In genomic region chr16:86252596-86252995, GRCh38 we compare ENCODE assay signal across 10 cellular contexts.
DNase-seq lines count a peak whose midpoint lies in the region; ATAC-seq and TF ChIP-seq lines count a peak whose summit lies in the region.
"Had no signal": no experiment of that assay in that cellular context is flagged by ENCODE, and none has a peak within 500 bp of the region (broad histone marks: within the 10 kb centered on the region; RNA-seq: fewer than 3 reads in every experiment).

No MANE protein-coding gene starts in this region.

- in situ Hi-C loops in astrocyte of the cerebellum (cut with HindIII; ENCODE audit: low sequenced_read_pairs), result no loop called here

- H3K79me2 ChIP-seq in DND-41 (ENCODE audit: insufficient read depth, low read length), result no peaks in the 10 kb centered on the region

- H3K27ac Mint-ChIP-seq in HFFc6, result no peak overlapping the region

- peaks cover 4% of the 10 kb centered on the region for H3K4me1 Mint-ChIP-seq in HFFc6 (ENCODE audit: low read depth)

- TF ChIP-seq CTCF in DND-41 (IDR thresholded peaks at IDR 0.05; ENCODE audit: borderline replicate concordance, extremely low read depth, low read length, poor library complexity, severe bottlenecking) (peak; percentile 58), HFFc6 (IDR thresholded peaks at IDR 0.05) (peak; percentile 77), astrocyte of the cerebellum (IDR thresholded peaks at IDR 0.05; ENCODE audit: low read depth, low read length, missing control alignments) (peak; percentile 52), right lobe of liver (IDR thresholded peaks at IDR 0.05) (peak in 3 of 4 donors; percentile 18 to 34 (median 23))

- H3K4me3 ChIP-seq in DND-41 (ENCODE audit: low read depth in 1 of 2, low read length in 2 of 2), result no peak overlapping the region
- no peak overlapping the region for H3K4me3 ChIP-seq in astrocyte of the cerebellum (ENCODE audit: low read depth, low read length)
- no peak overlapping the region for H3K4me3 ChIP-seq in right lobe of liver
- H3K4me3 ChIP-seq: thoracic aorta had no signal

- H3K27me3 Mint-ChIP-seq in HFFc6 (ENCODE audit: insufficient read depth), result peaks cover 38% of the 10 kb centered on the region

- no peaks in the 10 kb centered on the region for H4K20me1 ChIP-seq in DND-41 (ENCODE audit: insufficient read depth, low read length)

- H3K36me3 ChIP-seq in DND-41 (ENCODE audit: insufficient read depth, low read length) (no peaks in the 10 kb centered on the region), right lobe of liver (no peaks in the 10 kb centered on the region)
- H3K36me3 ChIP-seq: thoracic aorta had no signal

- H3K9me3 ChIP-seq in DND-41 (ENCODE audit: insufficient read depth, low read length, severe bottlenecking) (no peaks in the 10 kb centered on the region), right lobe of liver (no peaks in the 10 kb centered on the region)

- WGBS in right lobe of liver (ENCODE audit: insufficient coverage, low coverage, low lambda C conversion rate, missing lambda C conversion rate), result 5% methylated on average over 3 of the region's 6 CpGs

- intact Hi-C loops in right lobe of liver (cut with DNase I), result no loop called here

- peaks cover 6% of the 10 kb centered on the region; the same call in 1 of the 2 replicates for H3K36me3 Mint-ChIP-seq in HFFc6 (ENCODE audit: low read depth)

- TF ChIP-seq POLR2A in right lobe of liver (IDR thresholded peaks at IDR 0.05), result no peak

- H3K4me1 ChIP-seq in DND-41 (ENCODE audit: insufficient read depth, low read length) (no peaks in the 10 kb centered on the region), right lobe of liver (no peaks in the 10 kb centered on the region)

- H3K9ac ChIP-seq in DND-41 (ENCODE audit: low read depth, low read length), result no peak overlapping the region

- H3K9me3 Mint-ChIP-seq in HFFc6, result no peaks in the 10 kb centered on the region; the same call in 1 of the 2 replicates

- no peak overlapping the region for H3K4me2 ChIP-seq in DND-41 (ENCODE audit: insufficient read depth, low read length)

- DNase-seq in DND-41 (peak; percentile 12), HFFc6 (peak; percentile 15), astrocyte of the cerebellum (ENCODE audit: low read depth) (no peak), right lobe of liver (no peak), activated gamma-delta T cell treated with Interleukin-2 at 50 U/mL for 16 hours (no peak), mesenteric fat pad (ENCODE audit: low spot score) (no peak)
- no peak for DNase-seq in activated CD8-positive, alpha-beta memory T cell treated with anti-CD3 and anti-CD28 coated beads, Interleukin-2, amount 50 U/mL, for 48 hours
- DNase-seq in stimulated activated CD4-positive, alpha-beta T cell treated with anti-CD3 and anti-CD28 coated beads, Interleukin-1b, Interleukin-23, amount 100 ng/mL, for 48 hours, result no peak
- DNase-seq: MM.1S had no signal

- ATAC-seq in DND-41 (ENCODE audit: insufficient read depth, low read depth) (no peak), right lobe of liver (peak in 2 of 4 donors; percentile 19 to 37)

- no peak overlapping the region for H2AFZ ChIP-seq in DND-41 (ENCODE audit: low read depth, low read length)

- H3K4me3 Mint-ChIP-seq in HFFc6, result no peak overlapping the region

- H3K27ac ChIP-seq in DND-41 (ENCODE audit: low read length) (no peak overlapping the region), right lobe of liver (no peak overlapping the region)
- H3K27ac ChIP-seq: thoracic aorta had no signal

- H3K27me3 ChIP-seq in DND-41 (ENCODE audit: insufficient read depth, low read length, poor library complexity) (no peaks in the 10 kb centered on the region), right lobe of liver (no peaks in the 10 kb centered on the region)

Comparison
In these comparisons a context has a peak if more than half of its experiments do, and no peak if none do; other contexts are left out.
1. DNase-seq: peak in DND-41 (single experiment) and HFFc6 (single experiment); none in astrocyte of the cerebellum (single experiment), right lobe of liver (0 of 3), activated gamma-delta T cell treated with Interleukin-2 at 50 U/mL for 16 hours (single experiment), mesenteric fat pad (single experiment), activated CD8-positive, alpha-beta memory T cell treated with anti-CD3 and anti-CD28 coated beads, Interleukin-2, amount 50 U/mL, for 48 hours (single experiment) and stimulated activated CD4-positive, alpha-beta T cell treated with anti-CD3 and anti-CD28 coated beads, Interleukin-1b, Interleukin-23, amount 100 ng/mL, for 48 hours (single experiment).
2. CTCF ChIP-seq: peak in every context shown above with its lines; median percentile 77 in HFFc6; 58 in DND-41; 52 in astrocyte of the cerebellum; 23 in right lobe of liver.